In genomic region chr1:61053712-61054608, GRCh38 we compare ENCODE assay signal across 8 cellular contexts. TPM values are rescaled to one million over a fixed set of nuclear protein-coding genes. Genes with fewer than 3 reads are reported as not detected.
DNase-seq lines count a peak whose midpoint lies in the region; ATAC-seq and TF ChIP-seq lines count a peak whose summit lies in the region.

No MANE protein-coding gene starts in this region.

- H3K9me3 Mint-ChIP-seq in activated naive CD4-positive, alpha-beta T cell treated with anti-CD3 and anti-CD28 coated beads for 36 hours, result no peaks in the 10 kb centered on the region
- H3K9me3 Mint-ChIP-seq in activated naive CD4-positive, alpha-beta T cell treated with anti-CD3 and anti-CD28 coated beads, Interleukin-2, amount 50 U/mL, for 72 hours, result no peaks in the 10 kb centered on the region

- H3K4me3 Mint-ChIP-seq in activated naive CD4-positive, alpha-beta T cell treated with anti-CD3 and anti-CD28 coated beads for 36 hours, result peak overlapping the region; percentile 55

- peaks cover 33% of the 10 kb centered on the region for H3K4me1 Mint-ChIP-seq in activated naive CD4-positive, alpha-beta T cell treated with anti-CD3 and anti-CD28 coated beads for 36 hours (ENCODE audit: low read depth)

- TF ChIP-seq CTCF in left lung (IDR thresholded peaks at IDR 0.05), result no peak

- intact Hi-C loops in activated naive CD4-positive, alpha-beta T cell treated with anti-CD3 and anti-CD28 coated beads for 36 hours (cut with micrococcal nuclease), result loop anchor here (1.0 to 5.0 kb wide), 3 partner anchors 22 to 263 kb away; no protein-coding TSS in a partner anchor
- intact Hi-C loops in left lung (cut with DNase I), result loop anchor here in 1 of 2 donors (10.0 kb wide), 2 partner anchors 281 to 401 kb away; no protein-coding TSS in a partner anchor

- no peaks in the 10 kb centered on the region for H3K36me3 ChIP-seq in left lung
- H3K36me3 ChIP-seq in subcutaneous abdominal adipose tissue (ENCODE audit: control insufficient read depth in 5 of 5, insufficient read depth in 5 of 5, low read length in 5 of 5), result no peaks in the 10 kb centered on the region

- H3K27me3 Mint-ChIP-seq in activated naive CD4-positive, alpha-beta T cell treated with anti-CD3 and anti-CD28 coated beads for 36 hours (ENCODE audit: low read depth), result peaks cover 59% of the 10 kb centered on the region

- H3K27ac ChIP-seq in caudate nucleus (ENCODE audit: low read depth, low read length), result peak overlapping the region; percentile 94
- H3K27ac ChIP-seq in left lung, result peak overlapping the region in 1 of 2 donors; percentile 52
- peak overlapping the region; percentile 96 for H3K27ac ChIP-seq in subcutaneous abdominal adipose tissue (ENCODE audit: low read depth, low read length)

- peak overlapping the region; percentile 26 to 40 for H3K4me3 ChIP-seq in left lung
- peak overlapping the region; percentile 65 to 74 (median 70) for H3K4me3 ChIP-seq in subcutaneous abdominal adipose tissue (ENCODE audit: low read depth in 1 of 5, low read length in 5 of 5)

- no peak for ATAC-seq in activated naive CD4-positive, alpha-beta T cell treated with anti-CD3 and anti-CD28 coated beads, Interleukin-2, amount 50 U/mL, for 72 hours
- no peak for ATAC-seq in left lung
- no peak for ATAC-seq in GM19351 (IDR thresholded peaks at IDR 0.05; ENCODE audit: unreplicated experiment)

- peak; percentile 14 for DNase-seq in activated naive CD4-positive, alpha-beta T cell treated with anti-CD3 and anti-CD28 coated beads for 36 hours
- DNase-seq in activated naive CD4-positive, alpha-beta T cell treated with anti-CD3 and anti-CD28 coated beads, Interleukin-2, amount 50 U/mL, for 72 hours (ENCODE audit: low spot score in 2 of 2), result no peak
- DNase-seq in caudate nucleus (lab: John Stamatoyannopoulos, UW), result peak in 44 of 61 donors; percentile 12 to 69 (median 38)
- DNase-seq in left lung, result peak; percentile 51 to 86
- no peak for DNase-seq in NCI-H1048 (lab: John Stamatoyannopoulos, UW)
- DNase-seq in T-helper 9 cell, result no peak

- no peaks in the 10 kb centered on the region for H3K36me3 Mint-ChIP-seq in activated naive CD4-positive, alpha-beta T cell treated with anti-CD3 and anti-CD28 coated beads for 36 hours (ENCODE audit: low read depth)
- H3K36me3 Mint-ChIP-seq in activated naive CD4-positive, alpha-beta T cell treated with anti-CD3 and anti-CD28 coated beads, Interleukin-2, amount 50 U/mL, for 72 hours, result peaks cover 0 to 4% of the 10 kb centered on the region in 2 donors

- peak overlapping the region in 4 of 5 donors; percentile 7 to 73 (median 56) for H3K9ac ChIP-seq in subcutaneous abdominal adipose tissue (ENCODE audit: low read length in 5 of 5)

- CTCF ChIA-PET in activated naive CD4-positive, alpha-beta T cell treated with anti-CD3 and anti-CD28 coated beads for 36 hours (lab: Charles Lee), result interaction anchor here (0.5 to 2.1 kb wide), 3 partner anchors 11 to 261 kb away, joined by 3 to 8 read pairs (median 4); no protein-coding TSS in a partner anchor

- H3K9me3 ChIP-seq in left lung (no peaks in the 10 kb centered on the region), subcutaneous abdominal adipose tissue (ENCODE audit: control insufficient read depth in 5 of 5, low read length in 5 of 5) (no peaks in the 10 kb centered on the region)

- no peak overlapping the region for H3K27ac Mint-ChIP-seq in activated naive CD4-positive, alpha-beta T cell treated with anti-CD3 and anti-CD28 coated beads for 36 hours
- H3K27ac Mint-ChIP-seq in activated naive CD4-positive, alpha-beta T cell treated with anti-CD3 and anti-CD28 coated beads, Interleukin-2, amount 50 U/mL, for 72 hours, result no peak overlapping the region

- peaks cover 20 to 67% of the 10 kb centered on the region in 2 donors for H3K4me1 ChIP-seq in left lung
- peaks cover 3 to 64% (median 53%) of the 10 kb centered on the region in 5 donors for H3K4me1 ChIP-seq in subcutaneous abdominal adipose tissue (ENCODE audit: control insufficient read depth in 5 of 5, insufficient read depth in 5 of 5, low read length in 5 of 5)

- H3K27me3 ChIP-seq in left lung, result peaks cover 0 to 72% of the 10 kb centered on the region in 2 donors
- H3K27me3 ChIP-seq in subcutaneous abdominal adipose tissue (ENCODE audit: control insufficient read depth in 5 of 5, insufficient read depth in 4 of 5, low read length in 5 of 5), result no peaks in the 10 kb centered on the region

RNA-seq across cellular contexts. Expression of gene NFIA, which starts 28.4 kb away (rescaled TPM):
- total RNA-seq in activated naive CD4-positive, alpha-beta T cell treated with anti-CD3 and anti-CD28 coated beads for 36 hours, result 1 to 10 TPM in 1 of 2 experiments, under 1 TPM in 1; 0.98 to 1.1 TPM
- 1 to 10 TPM in 1 of 2 donors, under 1 TPM in 1; 0.88 to 3.1 TPM for total RNA-seq in activated naive CD4-positive, alpha-beta T cell treated with anti-CD3 and anti-CD28 coated beads, Interleukin-2, amount 50 U/mL, for 72 hours
- 10 to 100 TPM; 43.1 to 60.7 TPM for total RNA-seq in left lung

Comparison
In these comparisons a context has a peak if more than half of its experiments do, and no peak if none do; other contexts are left out.
1. DNase-seq: peak in activated naive CD4-positive, alpha-beta T cell treated with anti-CD3 and anti-CD28 coated beads for 36 hours (single experiment), caudate nucleus (44 of 61) and left lung (2 of 2); none in activated naive CD4-positive, alpha-beta T cell treated with anti-CD3 and anti-CD28 coated beads, Interleukin-2, amount 50 U/mL, for 72 hours (0 of 2), NCI-H1048 (single experiment) and T-helper 9 cell (single experiment).
2. RNA of gene NFIA, which starts 28.4 kb away (total RNA-seq): 43.1 to 60.7 TPM in left lung; 0.88 to 3.1 TPM in activated naive CD4-positive, alpha-beta T cell treated with anti-CD3 and anti-CD28 coated beads, Interleukin-2, amount 50 U/mL, for 72 hours and 0.98 to 1.1 TPM in activated naive CD4-positive, alpha-beta T cell treated with anti-CD3 and anti-CD28 coated beads for 36 hours; every median in the first group is over 10 times any median in the second.